8 cellular contexts compared by ENCODE assay signal in genomic region chr15:76903251-76903681, GRCh38. TPM values are rescaled to one million over a fixed set of nuclear protein-coding genes. Genes with fewer than 3 reads are reported as not detected.
DNase-seq lines count a peak whose midpoint lies in the region; ATAC-seq and TF ChIP-seq lines count a peak whose summit lies in the region.

No MANE protein-coding gene starts in this region.

- no peaks in the 10 kb centered on the region for H3K27me3 ChIP-seq in naive thymus-derived CD4-positive, alpha-beta T cell (ENCODE audit: control insufficient read depth in 2 of 2, insufficient read depth in 2 of 2, low read length in 2 of 2)

- peaks cover 41% of the 10 kb centered on the region for H3K36me3 Mint-ChIP-seq in brain
- peaks cover 0 to 16% (median 8%) of the 10 kb centered on the region in 5 donors for H3K36me3 Mint-ChIP-seq in naive thymus-derived CD4-positive, alpha-beta T cell

- peak; percentile 17 for DNase-seq in AG08395 (ENCODE audit: low spot score)
- peak; percentile 58 for DNase-seq in EH (ENCODE audit: low read depth)
- DNase-seq in NCI-H526 treated with DMSO at 0.1 percent for 48 hours (lab: John Stamatoyannopoulos, UW) = peak; percentile 21
- peak in 6 of 9 donors; percentile 15 to 31 (median 20) for DNase-seq in naive thymus-derived CD4-positive, alpha-beta T cell
- DNase-seq in stimulated activated CD8-positive, alpha-beta memory T cell treated with anti-CD3 and anti-CD28 coated beads, Interleukin-4, amount 100 ng/mL, for 48 hours = no peak
- DNase-seq in ecto neural progenitor cell (ENCODE audit: low spot score) = no peak

- ATAC-seq in naive thymus-derived CD4-positive, alpha-beta T cell = peak; percentile 33
- no peak for ATAC-seq in GM18873 (IDR thresholded peaks at IDR 0.05; ENCODE audit: low FRiP score, unreplicated experiment)

- TF ChIP-seq CTCF in brain (conservative IDR thresholded peaks at IDR 0.05) = no peak

- CTCF ChIA-PET in naive thymus-derived CD4-positive, alpha-beta T cell (lab: Charles Lee) = interaction anchor here (0.6 to 1.2 kb wide), 2 partner anchors 202 to 731 kb away, joined by 3 to 4 read pairs; no protein-coding TSS in a partner anchor

- H3K4me1 Mint-ChIP-seq in brain = peaks cover 33% of the 10 kb centered on the region
- peaks cover 23 to 47% (median 36%) of the 10 kb centered on the region in 7 donors for H3K4me1 Mint-ChIP-seq in naive thymus-derived CD4-positive, alpha-beta T cell

- H3K27ac Mint-ChIP-seq in brain = peak overlapping the region in 4 of 5 experiments; percentile 38 to 98 (median 96)
- H3K27ac Mint-ChIP-seq in naive thymus-derived CD4-positive, alpha-beta T cell = peak overlapping the region; percentile 24 to 99 (median 96)

- H3K9me3 Mint-ChIP-seq in brain = peaks cover 9 to 24% (median 14%) of the 10 kb centered on the region in 5 experiments
- peaks cover 0 to 5% (median 0%) of the 10 kb centered on the region in 11 donors for H3K9me3 Mint-ChIP-seq in naive thymus-derived CD4-positive, alpha-beta T cell

- intact Hi-C loops in naive thymus-derived CD4-positive, alpha-beta T cell (cut with micrococcal nuclease) = loop anchor here (1.0 to 10.0 kb wide), 8 partner anchors 44 to 1058 kb away; partner anchors contain the start of gene UBE2Q2 (in 1 of the 2)

- no peak overlapping the region for H3K27ac ChIP-seq in naive thymus-derived CD4-positive, alpha-beta T cell (ENCODE audit: low read depth, low read length)

- no peak overlapping the region for H3K4me3 ChIP-seq in naive thymus-derived CD4-positive, alpha-beta T cell (ENCODE audit: low read length)

- H3K4me3 Mint-ChIP-seq in brain = peak overlapping the region; percentile 95 to 99 (median 97)
- peak overlapping the region; percentile 77 to 96 (median 94) for H3K4me3 Mint-ChIP-seq in naive thymus-derived CD4-positive, alpha-beta T cell

- POLR2A ChIA-PET in naive thymus-derived CD4-positive, alpha-beta T cell (lab: Charles Lee) = interaction anchor here (0.6 to 1.2 kb wide), 2 partner anchors 30 to 92 kb away, joined by 3 read pairs; partner anchors contain the start of gene PSTPIP1

- H3K27me3 Mint-ChIP-seq in brain = peaks cover 20% of the 10 kb centered on the region
- no peaks in the 10 kb centered on the region for H3K27me3 Mint-ChIP-seq in naive thymus-derived CD4-positive, alpha-beta T cell

- H3K4me1 ChIP-seq in naive thymus-derived CD4-positive, alpha-beta T cell (ENCODE audit: control insufficient read depth in 2 of 2, insufficient read depth in 2 of 2, low read length in 2 of 2) = peaks cover 8 to 26% of the 10 kb centered on the region in 2 donors

- peaks cover 0 to 5% (median 0%) of the 10 kb centered on the region in 3 experiments for H3K36me3 ChIP-seq in naive thymus-derived CD4-positive, alpha-beta T cell (ENCODE audit: control insufficient read depth in 2 of 3, insufficient read depth in 3 of 3, low read length in 3 of 3)

- H3K9me3 ChIP-seq in naive thymus-derived CD4-positive, alpha-beta T cell (ENCODE audit: control insufficient read depth in 2 of 3, low read length in 3 of 3) = no peaks in the 10 kb centered on the region

RNA-seq across cellular contexts. Expression of gene SCAPER, which starts 1.9 kb away (rescaled TPM):
- 24.3 TPM for polyA plus RNA-seq in brain (ENCODE audit: insufficient read depth, low read depth, low replicate concordance)
- 10 to 100 TPM; 25.1 to 56.9 (median 54.7) TPM for total RNA-seq in naive thymus-derived CD4-positive, alpha-beta T cell
- polyA plus RNA-seq in naive thymus-derived CD4-positive, alpha-beta T cell = 10 to 100 TPM; 22.6 to 31.1 TPM

RNA-seq across cellular contexts. Expression of gene RCN2, which starts 28.3 kb away (rescaled TPM):
- polyA plus RNA-seq in brain (ENCODE audit: insufficient read depth, low read depth, low replicate concordance) = 48.6 TPM
- total RNA-seq in naive thymus-derived CD4-positive, alpha-beta T cell = 10 to 100 TPM; 16.7 to 30.5 (median 28.1) TPM
- polyA plus RNA-seq in naive thymus-derived CD4-positive, alpha-beta T cell = 10 to 100 TPM; 40.2 to 45.7 TPM

Comparison
In these comparisons a context has a peak if more than half of its experiments do, and no peak if none do; other contexts are left out.
1. DNase-seq: peak in AG08395 (single experiment), EH (single experiment), NCI-H526 treated with DMSO at 0.1 percent for 48 hours (single experiment) and naive thymus-derived CD4-positive, alpha-beta T cell (6 of 9); none in stimulated activated CD8-positive, alpha-beta memory T cell treated with anti-CD3 and anti-CD28 coated beads, Interleukin-4, amount 100 ng/mL, for 48 hours (single experiment) and ecto neural progenitor cell (single experiment).